8 cellular contexts compared by ENCODE assay signal in genomic region chr1:28668956-28669719, GRCh38. TPM values are rescaled to one million over a fixed set of nuclear protein-coding genes. Genes with fewer than 3 reads are reported as not detected.
A peak's percentile ranks its signal among the peaks of the same experiment; 100 is the strongest.
DNase-seq lines count a peak whose midpoint lies in the region; TF ChIP-seq lines count a peak whose summit lies in the region.

No MANE protein-coding gene starts in this region.

- peak overlapping the region; percentile 98 for H3K4me3 Mint-ChIP-seq in HFFc6

- no peaks in the 10 kb centered on the region for H3K9me3 Mint-ChIP-seq in HFFc6

- peaks cover 20% of the 10 kb centered on the region for H3K4me1 Mint-ChIP-seq in HFFc6 (ENCODE audit: low read depth)

- DNase-seq in NCI-H1417 (lab: John Stamatoyannopoulos, UW): peak; percentile 83 to 89 (median 88)
- DNase-seq in NCI-H1417 treated with DMSO at 0.1 percent for 48 hours (lab: John Stamatoyannopoulos, UW): no peak
- peak; percentile 16 for DNase-seq in HFFc6
- peak; percentile 71 for DNase-seq in NCI-H1048 (lab: John Stamatoyannopoulos, UW)
- peak; percentile 45 to 80 (median 71) for DNase-seq in activated CD4-positive, CD25-positive, alpha-beta regulatory T cell (lab: John Stamatoyannopoulos, UW)
- peak; percentile 30 for DNase-seq in central memory CD4-positive, alpha-beta T cell
- peak; percentile 88 for DNase-seq in left kidney (ENCODE audit: low read depth, low spot score)
- DNase-seq in stimulated activated CD4-positive, alpha-beta T cell treated with anti-CD3 and anti-CD28 coated beads, Interleukin-2, amount 100 ng/mL, for 48 hours: peak; percentile 41 to 47

- TF ChIP-seq CTCF in HFFc6 (IDR thresholded peaks at IDR 0.05): no peak

- H3K27ac Mint-ChIP-seq in HFFc6: peak overlapping the region; percentile 97

- no peaks in the 10 kb centered on the region; the same call in 1 of the 2 replicates for H3K27me3 Mint-ChIP-seq in HFFc6 (ENCODE audit: insufficient read depth)

- H3K36me3 Mint-ChIP-seq in HFFc6 (ENCODE audit: low read depth): peaks cover 7% of the 10 kb centered on the region

RNA-seq across cellular contexts. Expression of gene GMEB1, which starts 0.6 kb away (rescaled TPM):
- 10 to 100 TPM; 11.1 to 13.2 (median 12.0) TPM for total RNA-seq in HFFc6 (2021; fragmentation: NEBNext Ultra II Directional; extraction: Animal tissue kit (Norgen Biotek cat#: 25700))

RNA-seq across cellular contexts. Expression of gene RNU11, which starts 20.7 kb away (rescaled TPM):
- total RNA-seq in HFFc6 (2021; fragmentation: NEBNext Ultra II Directional; extraction: Animal tissue kit (Norgen Biotek cat#: 25700)): not detected

RNA-seq across cellular contexts. Expression of gene TAF12, which starts 26.3 kb away (rescaled TPM):
- 10 to 100 TPM; 32.0 to 40.7 (median 35.9) TPM for total RNA-seq in HFFc6 (2021; fragmentation: NEBNext Ultra II Directional; extraction: Animal tissue kit (Norgen Biotek cat#: 25700))
